ENCODE assay signal across 8 cellular contexts in genomic region chr20:32484221-32485125, GRCh38.
A peak's percentile ranks its signal among the peaks of the same experiment; 100 is the strongest.
DNase-seq lines count a peak whose midpoint lies in the region; ATAC-seq and TF ChIP-seq lines count a peak whose summit lies in the region.

No MANE protein-coding gene starts in this region.

- peak overlapping the region; percentile 85 to 90 (median 88) for H3K4me3 Mint-ChIP-seq in T-cell

- TF ChIP-seq RAD21 in liver (IDR thresholded peaks at IDR 0.05), result no peak

- POLR2A ChIA-PET in HEK293T (lab: Yijun Ruan, JAX), result interaction anchor here (1.0 to 1.6 kb wide), 3 partner anchors 13 to 36 kb away, joined by 3 read pairs; no protein-coding TSS in a partner anchor
- POLR2A ChIA-PET in T-cell (lab: Charles Lee), result interaction anchor here (0.6 to 0.7 kb wide), 4 partner anchors 24 to 486 kb away, joined by 3 to 7 read pairs (median 4); no protein-coding TSS in a partner anchor

- peak overlapping the region in 1 of 2 donors; percentile 58 for H3K9ac ChIP-seq in liver (ENCODE audit: low read depth in 1 of 2, low read length in 2 of 2)

- TF ChIP-seq CTCF in liver (IDR thresholded peaks at IDR 0.05; ENCODE audit: low read depth, low read length, missing input control), result no peak

- H3K9me3 Mint-ChIP-seq in T-cell, result peaks cover 0 to 4% (median 0%) of the 10 kb centered on the region in 3 donors

- peak overlapping the region; percentile 92 for H2AFZ ChIP-seq in ACC112 (ENCODE audit: low read length, unreplicated experiment)

- WGBS in liver, result 1% methylated on average over 77 of the region's 77 CpGs

- H3K36me3 Mint-ChIP-seq in T-cell, result peaks cover 8% of the 10 kb centered on the region

- no peaks in the 10 kb centered on the region for H3K9me3 ChIP-seq in liver (ENCODE audit: control insufficient read depth in 4 of 4, low read length in 3 of 4)

- H3K27me3 Mint-ChIP-seq in T-cell, result no peaks in the 10 kb centered on the region

- peaks cover 45 to 58% (median 52%) of the 10 kb centered on the region in 3 donors for H3K4me1 Mint-ChIP-seq in T-cell

- peak; percentile 25 for DNase-seq in HEK293T (ENCODE audit: extremely low spot score)
- peak in 14 of 34 experiments; percentile 7 to 45 (median 26) for DNase-seq in T-cell
- DNase-seq in caudate nucleus (lab: John Stamatoyannopoulos, UW), result peak in 16 of 61 donors; percentile 17 to 70 (median 48)
- DNase-seq in stimulated activated naive CD4-positive, alpha-beta T cell (lab: John Stamatoyannopoulos, UW), result peak in 4 of 6 experiments; percentile 44 to 53 (median 50)

- H3K27ac ChIP-seq in ACC112 (ENCODE audit: low read depth, low read length) (peak overlapping the region; percentile 56), caudate nucleus (ENCODE audit: low read depth, low read length) (peak overlapping the region; percentile 95), liver (ENCODE audit: low read depth in 1 of 2, low read length in 2 of 2) (peak overlapping the region; percentile 77 to 80)

- H3K27ac Mint-ChIP-seq in T-cell, result peak overlapping the region; percentile 91 to 97

- peaks cover 5% of the 10 kb centered on the region for H3K4me1 ChIP-seq in ACC112 (ENCODE audit: control insufficient read depth, insufficient read depth, low read length, unreplicated experiment)
- H3K4me1 ChIP-seq in liver (ENCODE audit: control insufficient read depth in 4 of 4, insufficient read depth in 4 of 4, low read length in 3 of 4), result peaks cover 6 to 49% (median 29%) of the 10 kb centered on the region in 4 donors

- CTCF ChIA-PET in HEK293T (lab: Yijun Ruan, JAX), result interaction anchor here (0.6 kb wide), 2 partner anchors 322 to 614 kb away, joined by 3 to 5 read pairs; no protein-coding TSS in a partner anchor
- CTCF ChIA-PET in T-cell (lab: Charles Lee), result interaction anchor here (0.6 to 1.0 kb wide), 3 partner anchors 49 to 163 kb away, joined by 3 read pairs; no protein-coding TSS in a partner anchor

- H3K36me3 ChIP-seq in ACC112 (ENCODE audit: insufficient read depth, low read length) (no peaks in the 10 kb centered on the region), liver (ENCODE audit: control insufficient read depth in 4 of 4, insufficient read depth in 3 of 4, low read depth in 1 of 4, low read length in 3 of 4) (no peaks in the 10 kb centered on the region)

- H3K27me3 ChIP-seq in ACC112 (ENCODE audit: insufficient read depth, low read length) (no peaks in the 10 kb centered on the region), liver (ENCODE audit: control insufficient read depth in 4 of 4, insufficient read depth in 4 of 4, low read length in 3 of 4) (no peaks in the 10 kb centered on the region)

- ATAC-seq in T-cell (replicated peaks in 1 of 4) (peak; percentile 2 to 6 (median 4)), HG03565 (IDR thresholded peaks at IDR 0.05; ENCODE audit: unreplicated experiment) (no peak), GM21529 (IDR thresholded peaks at IDR 0.05; ENCODE audit: unreplicated experiment) (no peak)

- H3K4me3 ChIP-seq in ACC112 (ENCODE audit: low read depth, low read length), result peak overlapping the region; percentile 83
- peak overlapping the region; percentile 57 to 96 (median 73) for H3K4me3 ChIP-seq in liver (ENCODE audit: low read depth in 1 of 3, low read length in 3 of 3)

- no peaks in the 10 kb centered on the region for H3K79me2 ChIP-seq in ACC112 (ENCODE audit: control insufficient read depth, insufficient read depth, low read length, unreplicated experiment)

TF ChIP-seq in HEK293T, 16 proteins besides CTCF, POLR2A, EP300 and RAD21:
- TF ChIP-seq ELF4 (IDR thresholded peaks at IDR 0.05), result no peak
- no peak for TF ChIP-seq FOXM1 (IDR thresholded peaks at IDR 0.05; ENCODE audit: borderline replicate concordance)
- TF ChIP-seq HDGF (IDR thresholded peaks at IDR 0.05; ENCODE audit: borderline replicate concordance), result no peak
- TF ChIP-seq SP1 (IDR thresholded peaks at IDR 0.05), result no peak
- no peak for TF ChIP-seq LEF1 (IDR thresholded peaks at IDR 0.05; ENCODE audit: borderline replicate concordance)
- TF ChIP-seq L3MBTL2 (conservative IDR thresholded peaks at IDR 0.05), result no peak
- TF ChIP-seq NFRKB (IDR thresholded peaks at IDR 0.05), result no peak
- no peak for TF ChIP-seq FOXK2 (IDR thresholded peaks at IDR 0.05)
- TF ChIP-seq SUZ12 (IDR thresholded peaks at IDR 0.05), result no peak
- no peak for TF ChIP-seq PKNOX1 (IDR thresholded peaks at IDR 0.05)
- no peak for TF ChIP-seq ZNF384 (IDR thresholded peaks at IDR 0.05)
- no peak for TF ChIP-seq FOXA1 (IDR thresholded peaks at IDR 0.05)
- TF ChIP-seq TARDBP (IDR thresholded peaks at IDR 0.05), result no peak
- no peak for TF ChIP-seq CTBP1 (IDR thresholded peaks at IDR 0.05; ENCODE audit: borderline replicate concordance)
- no peak for TF ChIP-seq ARNT (IDR thresholded peaks at IDR 0.05)
- TF ChIP-seq BHLHE40 (IDR thresholded peaks at IDR 0.05; ENCODE audit: borderline replicate concordance), result no peak
TF ChIP-seq in HEK293T: peak in this region for 0.

TF ChIP-seq in liver, 16 proteins besides CTCF, POLR2A, EP300 and RAD21:
- TF ChIP-seq GABPA (IDR thresholded peaks at IDR 0.05 in 1 of 2, conservative IDR thresholded peaks at IDR 0.05 in 1 of 2), result no peak
- no peak for TF ChIP-seq ZBTB33 (IDR thresholded peaks at IDR 0.05)
- no peak for TF ChIP-seq JUND (IDR thresholded peaks at IDR 0.05)
- no peak for TF ChIP-seq TAF1 (conservative IDR thresholded peaks at IDR 0.05)
- no peak for TF ChIP-seq REST (IDR thresholded peaks at IDR 0.05)
- no peak for TF ChIP-seq MAX (IDR thresholded peaks at IDR 0.05)
- no peak for TF ChIP-seq ATF3 (IDR thresholded peaks at IDR 0.05)
- no peak for TF ChIP-seq HNF4A (conservative IDR thresholded peaks at IDR 0.05)
- no peak for TF ChIP-seq FOXA2 (IDR thresholded peaks at IDR 0.05)
- TF ChIP-seq FOXA1 (IDR thresholded peaks at IDR 0.05), result no peak
- no peak for TF ChIP-seq HNF4G (IDR thresholded peaks at IDR 0.05)
- TF ChIP-seq SP1 (IDR thresholded peaks at IDR 0.05), result no peak
- TF ChIP-seq EGR1 (IDR thresholded peaks at IDR 0.05; ENCODE audit: low read depth in 2 of 2), result no peak
- TF ChIP-seq NR2F2 (IDR thresholded peaks at IDR 0.05), result no peak
- no peak for TF ChIP-seq RXRA (IDR thresholded peaks at IDR 0.05)
- no peak for TF ChIP-seq YY1 (IDR thresholded peaks at IDR 0.05)

Comparison
In these comparisons a context has a peak if more than half of its experiments do, and no peak if none do; other contexts are left out.
1. ATAC-seq: peak in T-cell (4 of 4); none in HG03565 (single experiment) and GM21529 (single experiment).
2. Peak in every context shown above with its lines, with median percentiles within 50 percentile points of each other: H3K27ac ChIP-seq.